In genomic region chr9:127754099-127754760, GRCh38 we compare ENCODE assay signal across 12 cellular contexts. TPM values are rescaled to one million over a fixed set of nuclear protein-coding genes. Genes with fewer than 3 reads are reported as not detected.
DNase-seq lines count a peak whose midpoint lies in the region; ATAC-seq and TF ChIP-seq lines count a peak whose summit lies in the region.
"Had no signal": no experiment of that assay in that cellular context is flagged by ENCODE, and none has a peak within 500 bp of the region (broad histone marks: within the 10 kb centered on the region; RNA-seq: fewer than 3 reads in every experiment).

No MANE protein-coding gene starts in this region.

- H3K27me3 ChIP-seq in neural progenitor cell, result peaks cover 50% of the 10 kb centered on the region

- no peak overlapping the region for H3K27ac Mint-ChIP-seq in endothelial cell (ENCODE audit: unreplicated experiment)
- no peak overlapping the region for H3K27ac Mint-ChIP-seq in neural progenitor cell
- H3K27ac Mint-ChIP-seq in CD14-positive monocyte, result no peak overlapping the region
- H3K27ac Mint-ChIP-seq: activated CD8-positive, alpha-beta T cell treated with anti-CD3 and anti-CD28 coated beads for 36 hours; immature natural killer cell had no signal

- peak overlapping the region; percentile 78 for H2AFZ ChIP-seq in neural progenitor cell (replicated peaks)
- H2AFZ ChIP-seq: PC-9 had no signal

- intact Hi-C loops in CD14-positive monocyte (cut with micrococcal nuclease), result no loop called here

- H3K4me3 Mint-ChIP-seq in endothelial cell (ENCODE audit: unreplicated experiment) (peak overlapping the region; percentile 51), neural progenitor cell (peak overlapping the region; percentile 80), CD14-positive monocyte (no peak overlapping the region)
- H3K4me3 Mint-ChIP-seq: activated CD8-positive, alpha-beta T cell treated with anti-CD3 and anti-CD28 coated beads for 36 hours; immature natural killer cell had no signal

- H4K20me1 ChIP-seq in neural progenitor cell (ENCODE audit: low read depth), result peaks cover 49% of the 10 kb centered on the region

- H3K27me3 Mint-ChIP-seq in endothelial cell (ENCODE audit: unreplicated experiment) (peaks cover 19% of the 10 kb centered on the region), neural progenitor cell (ENCODE audit: insufficient read depth, low read depth) (peaks cover 36% of the 10 kb centered on the region), CD14-positive monocyte (ENCODE audit: low read depth in 3 of 3) (peaks cover 0 to 1% (median 1%) of the 10 kb centered on the region in 3 donors)
- H3K27me3 Mint-ChIP-seq: activated CD8-positive, alpha-beta T cell treated with anti-CD3 and anti-CD28 coated beads for 36 hours had no signal

- H3K36me3 Mint-ChIP-seq in endothelial cell (ENCODE audit: low read depth, unreplicated experiment) (peaks cover 41% of the 10 kb centered on the region), neural progenitor cell (no peaks in the 10 kb centered on the region), CD14-positive monocyte (peaks cover 48 to 84% of the 10 kb centered on the region in 2 donors)

- H3K4me1 Mint-ChIP-seq in endothelial cell (ENCODE audit: unreplicated experiment), result peaks cover 19% of the 10 kb centered on the region
- H3K4me1 Mint-ChIP-seq in neural progenitor cell, result peaks cover 4% of the 10 kb centered on the region
- H3K4me1 Mint-ChIP-seq in CD14-positive monocyte, result no peaks in the 10 kb centered on the region

- H3K36me3 ChIP-seq in neural progenitor cell, result no peaks in the 10 kb centered on the region

- H3K4me3 ChIP-seq in neural progenitor cell, result peak overlapping the region; percentile 85
- H3K4me3 ChIP-seq: PC-9 had no signal

- no peak for TF ChIP-seq CTCF in endothelial cell (IDR thresholded peaks at IDR 0.05; ENCODE audit: unreplicated experiment)
- no peak for TF ChIP-seq CTCF in neural progenitor cell (IDR thresholded peaks at IDR 0.05)
- no peak for TF ChIP-seq CTCF in CD14-positive monocyte (IDR thresholded peaks at IDR 0.05)

- no peaks in the 10 kb centered on the region for H3K79me2 ChIP-seq in neural progenitor cell (ENCODE audit: low read depth)

- H3K4me2 ChIP-seq in neural progenitor cell, result peak overlapping the region; percentile 99
- H3K4me2 ChIP-seq: PC-9 had no signal

- H3K4me1 ChIP-seq in neural progenitor cell, result peaks cover 6% of the 10 kb centered on the region

- H3K9ac ChIP-seq in neural progenitor cell, result no peak overlapping the region

- peaks cover 18% of the 10 kb centered on the region for H3F3A ChIP-seq in neural progenitor cell (ENCODE audit: low read depth)

- H3K9me3 ChIP-seq in neural progenitor cell (ENCODE audit: low read depth), result no peaks in the 10 kb centered on the region

- H3K9me3 Mint-ChIP-seq in endothelial cell (ENCODE audit: unreplicated experiment) (no peaks in the 10 kb centered on the region), neural progenitor cell (no peaks in the 10 kb centered on the region), CD14-positive monocyte (no peaks in the 10 kb centered on the region)
- H3K9me3 Mint-ChIP-seq: activated CD8-positive, alpha-beta T cell treated with anti-CD3 and anti-CD28 coated beads for 36 hours; immature natural killer cell had no signal

- DNase-seq in EH (ENCODE audit: low read depth) (peak; percentile 37), NCI-H2171 treated with DMSO at 0.1 percent for 48 hours (lab: John Stamatoyannopoulos, UW) (peak; percentile 80), endothelial cell (ENCODE audit: low spot score) (peak; percentile 41), neural progenitor cell (ENCODE audit: low spot score) (peak; percentile 86), CD14-positive monocyte (ENCODE audit: low spot score) (no peak)
- DNase-seq: activated CD8-positive, alpha-beta T cell treated with anti-CD3 and anti-CD28 coated beads for 36 hours; immature natural killer cell; PC-9 had no signal

- H3K27ac ChIP-seq in neural progenitor cell, result no peak overlapping the region
- H3K27ac ChIP-seq: PC-9 had no signal

- ATAC-seq in HG02798 (IDR thresholded peaks at IDR 0.05; ENCODE audit: poor library complexity, unreplicated experiment) (no peak), GM19455 (IDR thresholded peaks at IDR 0.05; ENCODE audit: unreplicated experiment) (no peak), GM18873 (IDR thresholded peaks at IDR 0.05; ENCODE audit: low FRiP score, unreplicated experiment) (no peak)
- ATAC-seq: activated CD8-positive, alpha-beta T cell treated with anti-CD3 and anti-CD28 coated beads for 36 hours had no signal

RNA-seq across cellular contexts. Expression of gene TOR2A, which starts 19.1 kb away (rescaled TPM):
- total RNA-seq in endothelial cell (ENCODE audit: unreplicated experiment) (29.1 TPM), neural progenitor cell (ENCODE audit: low replicate concordance) (5.5 and 18.3 TPM in 2 replicates)
- polyA plus RNA-seq in CD14-positive monocyte, result 10 to 100 TPM; 57.4 to 60.0 TPM

RNA-seq across cellular contexts. Expression of gene SH2D3C, which starts 24.2 kb away (rescaled TPM):
- total RNA-seq in endothelial cell (ENCODE audit: unreplicated experiment) (137 TPM), neural progenitor cell (ENCODE audit: low replicate concordance) (1.8 and 1.9 TPM in 2 replicates)
- polyA plus RNA-seq in CD14-positive monocyte, result 10 to 100 TPM; 11.5 to 20.5 TPM

RNA-seq across cellular contexts. Expression of gene CDK9, which starts 31.6 kb away (rescaled TPM):
- 188 TPM for total RNA-seq in endothelial cell (ENCODE audit: unreplicated experiment)
- 22.5 and 47.8 TPM in 2 replicates for total RNA-seq in neural progenitor cell (ENCODE audit: low replicate concordance)
- 10 to 100 TPM; 24.9 to 26.4 TPM for polyA plus RNA-seq in CD14-positive monocyte

RNA-seq across cellular contexts. Expression of gene TTC16, which starts 38.4 kb away (rescaled TPM):
- total RNA-seq in endothelial cell (ENCODE audit: unreplicated experiment) (0.08 TPM), neural progenitor cell (ENCODE audit: low replicate concordance) (not detected in 2 replicates)
- polyA plus RNA-seq in CD14-positive monocyte, result under 1 TPM in 1 of 2 donors, not detected in 1; 0.04 TPM
- total RNA-seq: skeletal muscle tissue had no signal

RNA-seq across cellular contexts. Expression of gene PTRH1, which starts 38.8 kb away (rescaled TPM):
- total RNA-seq in endothelial cell (ENCODE audit: unreplicated experiment) (15.3 TPM), neural progenitor cell (ENCODE audit: low replicate concordance) (1.3 and 5.4 TPM in 2 replicates)
- polyA plus RNA-seq in CD14-positive monocyte, result 10 to 100 TPM; 19.5 to 19.9 TPM

Comparison
In these comparisons a context has a peak if more than half of its experiments do, and no peak if none do; other contexts are left out.
1. H3K4me3 Mint-ChIP-seq: peak in endothelial cell (single experiment) and neural progenitor cell (single experiment); none in CD14-positive monocyte (0 of 2).
2. RNA of gene SH2D3C, which starts 24.2 kb away (total RNA-seq): 137 TPM in endothelial cell (single experiment); 1.8 to 1.9 TPM in neural progenitor cell; every median in the first group is over 10 times any median in the second.